2 cellular contexts compared by ENCODE assay signal in the genomic region with DNA sequence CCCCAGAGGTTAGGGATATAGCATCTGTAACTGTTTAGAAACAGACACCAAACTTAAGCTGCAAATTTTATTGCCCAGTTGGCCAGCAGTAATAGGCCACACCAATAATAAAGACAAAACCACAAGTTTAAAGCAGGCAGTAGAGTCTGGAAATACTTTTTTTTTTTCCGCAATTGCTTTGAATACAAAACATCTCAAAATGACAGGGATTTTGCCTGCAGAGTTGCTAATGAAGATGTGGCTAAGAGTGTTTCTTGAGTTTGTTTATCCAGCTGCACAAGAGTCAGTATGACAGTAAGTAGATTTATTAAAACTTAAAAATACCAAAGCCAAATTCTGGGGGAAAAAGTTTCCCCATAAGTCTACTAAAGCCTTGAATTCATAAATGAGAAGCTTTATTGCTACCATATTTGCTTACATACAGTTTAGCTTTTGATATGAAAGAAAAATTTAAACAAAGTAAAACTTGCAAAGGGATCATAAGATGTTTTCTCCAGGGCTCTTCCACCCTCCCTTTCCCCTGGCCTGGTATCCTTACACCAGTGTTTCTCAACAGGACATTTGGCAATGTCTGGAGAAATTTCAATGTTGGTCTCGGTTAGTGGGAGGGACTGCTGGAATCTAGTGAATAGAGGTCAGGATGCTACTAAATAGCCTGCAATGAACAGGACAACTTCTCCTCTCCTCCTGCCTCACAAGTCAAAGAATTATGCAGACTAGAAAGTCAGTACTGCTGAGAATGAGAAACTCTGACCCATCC.
TF ChIP-seq lines count a peak whose summit lies in the region.

No MANE protein-coding gene starts in this region.

TF ChIP-seq in IMR-90, 13 proteins besides CTCF, POLR2A, EP300 and RAD21:
- TF ChIP-seq CEBPB (IDR thresholded peaks at IDR 0.05; ENCODE audit: low read depth, low read length) = peak; percentile 75
- TF ChIP-seq, protein P1, sequence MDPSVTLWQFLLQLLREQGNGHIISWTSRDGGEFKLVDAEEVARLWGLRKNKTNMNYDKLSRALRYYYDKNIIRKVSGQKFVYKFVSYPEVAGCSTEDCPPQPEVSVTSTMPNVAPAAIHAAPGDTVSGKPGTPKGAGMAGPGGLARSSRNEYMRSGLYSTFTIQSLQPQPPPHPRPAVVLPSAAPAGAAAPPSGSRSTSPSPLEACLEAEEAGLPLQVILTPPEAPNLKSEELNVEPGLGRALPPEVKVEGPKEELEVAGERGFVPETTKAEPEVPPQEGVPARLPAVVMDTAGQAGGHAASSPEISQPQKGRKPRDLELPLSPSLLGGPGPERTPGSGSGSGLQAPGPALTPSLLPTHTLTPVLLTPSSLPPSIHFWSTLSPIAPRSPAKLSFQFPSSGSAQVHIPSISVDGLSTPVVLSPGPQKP (IDR thresholded peaks at IDR 0.05; ENCODE audit: borderline replicate concordance, low read depth, low read length) = no peak

TF ChIP-seq in H1, 55 proteins besides CTCF, POLR2A, EP300 and RAD21:
- TF ChIP-seq TAF1 (IDR thresholded peaks at IDR 0.05; ENCODE audit: low read depth, low read length) = no peak
- TF ChIP-seq, protein P2, sequence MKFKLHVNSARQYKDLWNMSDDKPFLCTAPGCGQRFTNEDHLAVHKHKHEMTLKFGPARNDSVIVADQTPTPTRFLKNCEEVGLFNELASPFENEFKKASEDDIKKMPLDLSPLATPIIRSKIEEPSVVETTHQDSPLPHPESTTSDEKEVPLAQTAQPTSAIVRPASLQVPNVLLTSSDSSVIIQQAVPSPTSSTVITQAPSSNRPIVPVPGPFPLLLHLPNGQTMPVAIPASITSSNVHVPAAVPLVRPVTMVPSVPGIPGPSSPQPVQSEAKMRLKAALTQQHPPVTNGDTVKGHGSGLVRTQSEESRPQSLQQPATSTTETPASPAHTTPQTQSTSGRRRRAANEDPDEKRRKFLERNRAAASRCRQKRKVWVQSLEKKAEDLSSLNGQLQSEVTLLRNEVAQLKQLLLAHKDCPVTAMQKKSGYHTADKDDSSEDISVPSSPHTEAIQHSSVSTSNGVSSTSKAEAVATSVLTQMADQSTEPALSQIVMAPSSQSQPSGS (IDR thresholded peaks at IDR 0.05; ENCODE audit: low read length) = no peak
- no peak for TF ChIP-seq KDM5A (IDR thresholded peaks at IDR 0.05; ENCODE audit: low read length)
- TF ChIP-seq TAF7 (optimal IDR thresholded peaks at IDR 0.05; ENCODE audit: borderline replicate concordance, low read depth, low read length) = no peak
- no peak for TF ChIP-seq CHD2 (IDR thresholded peaks at IDR 0.05; ENCODE audit: low read length)
- no peak for TF ChIP-seq SAP30 (IDR thresholded peaks at IDR 0.05; ENCODE audit: insufficient read depth, insufficient replicate concordance, low read length)
- TF ChIP-seq, protein P3, sequence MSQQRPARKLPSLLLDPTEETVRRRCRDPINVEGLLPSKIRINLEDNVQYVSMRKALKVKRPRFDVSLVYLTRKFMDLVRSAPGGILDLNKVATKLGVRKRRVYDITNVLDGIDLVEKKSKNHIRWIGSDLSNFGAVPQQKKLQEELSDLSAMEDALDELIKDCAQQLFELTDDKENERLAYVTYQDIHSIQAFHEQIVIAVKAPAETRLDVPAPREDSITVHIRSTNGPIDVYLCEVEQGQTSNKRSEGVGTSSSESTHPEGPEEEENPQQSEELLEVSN (IDR thresholded peaks at IDR 0.05) = no peak
- TF ChIP-seq CREB1 (IDR thresholded peaks at IDR 0.05) = no peak
- no peak for TF ChIP-seq ZNF274 (IDR thresholded peaks at IDR 0.05; ENCODE audit: borderline replicate concordance, extremely low read depth, low read length)
- no peak for TF ChIP-seq EGR1 (IDR thresholded peaks at IDR 0.05; ENCODE audit: borderline replicate concordance, low read depth, low read length)
- no peak for TF ChIP-seq POU5F1 (IDR thresholded peaks at IDR 0.05; ENCODE audit: low read depth, low read length)
- TF ChIP-seq, protein P4, sequence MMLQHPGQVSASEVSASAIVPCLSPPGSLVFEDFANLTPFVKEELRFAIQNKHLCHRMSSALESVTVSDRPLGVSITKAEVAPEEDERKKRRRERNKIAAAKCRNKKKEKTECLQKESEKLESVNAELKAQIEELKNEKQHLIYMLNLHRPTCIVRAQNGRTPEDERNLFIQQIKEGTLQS (IDR thresholded peaks at IDR 0.05; ENCODE audit: insufficient read depth, low read depth, low read length) = no peak
